7 cellular contexts compared by ENCODE assay signal in genomic region chr13:57044910-57045309, GRCh38.
"Had no signal": no experiment of that assay in that cellular context is flagged by ENCODE, and none has a peak within 500 bp of the region (broad histone marks: within the 10 kb centered on the region; RNA-seq: fewer than 3 reads in every experiment).

No MANE protein-coding gene starts in this region.

- FAIRE-seq: HepG2, HTR-8/SVneo, K562 had no signal

- ATAC-seq: HepG2, K562 had no signal

- H3K27ac ChIP-seq: HL-60 had no signal

- DNase-seq: IMR-90, KBM-7, KG1 had no signal

- H3K4me3 ChIP-seq: K562 had no signal
